ENCODE assay signal across 3 cellular contexts in the genomic region with DNA sequence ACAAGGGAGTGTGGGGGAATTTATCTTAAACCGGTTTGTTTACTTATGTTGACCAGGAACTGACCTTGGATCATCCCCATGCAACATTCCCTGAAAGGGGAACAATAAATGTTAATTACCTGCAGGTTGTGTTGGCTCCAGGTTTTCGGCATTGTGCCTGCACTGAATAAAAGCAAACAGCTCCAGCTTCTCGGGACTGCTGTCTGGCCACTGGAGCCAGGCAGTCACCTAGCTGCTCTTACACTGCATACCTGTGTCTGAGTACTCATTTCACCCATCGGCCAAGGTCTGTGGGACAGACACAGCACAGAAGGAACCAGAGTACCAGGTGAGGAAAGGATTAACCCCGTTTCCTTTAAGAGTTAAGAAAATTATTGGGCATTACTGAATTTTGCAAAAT.
"Had no signal": no experiment of that assay in that cellular context is flagged by ENCODE, and none has a peak within 500 bp of the region (broad histone marks: within the 10 kb centered on the region; RNA-seq: fewer than 3 reads in every experiment).

No MANE protein-coding gene starts in this region.

- H3K4me3 ChIP-seq: GM12878 had no signal

- ATAC-seq: GM12878 had no signal

- DNase-seq: GDM1, GF-D8 had no signal
